23 cellular contexts compared by ENCODE assay signal in the genomic region with DNA sequence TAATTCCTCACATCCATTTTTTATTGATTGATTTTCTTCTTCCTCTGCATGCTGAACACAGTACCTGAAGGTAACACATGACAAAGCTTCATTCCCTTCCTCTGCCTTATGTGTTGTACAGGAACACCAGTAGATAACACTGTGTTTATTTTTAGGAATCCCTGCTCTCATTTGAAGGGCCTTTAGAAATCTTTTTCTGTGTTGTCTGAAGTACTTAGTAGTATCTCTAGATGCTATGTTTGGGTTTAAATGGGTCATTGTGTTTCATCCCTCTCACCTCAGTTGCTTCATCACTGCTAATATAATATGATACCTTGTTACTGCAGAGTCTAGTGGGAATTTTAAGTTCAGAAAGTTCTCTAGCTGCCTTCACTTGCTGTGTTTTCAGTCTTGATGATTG.
"Had no signal": no experiment of that assay in that cellular context is flagged by ENCODE, and none has a peak within 500 bp of the region (broad histone marks: within the 10 kb centered on the region; RNA-seq: fewer than 3 reads in every experiment).

No MANE protein-coding gene starts in this region.

- H3K9me3 Mint-ChIP-seq: dendritic cell treated with granulocyte-macrophage colony-stimulating factor and Interleukin-4, amounts not matched to agents 40 ng/mL and 50 ng/mL, for 4 days; memory B cell; natural killer cell; stimulated activated effector memory CD8-positive, alpha-beta T cell treated with anti-CD3 and anti-CD28 coated beads, Interleukin-12 subunit alpha, Interleukin-12 subunit beta, amount 100 ng/mL, for 72 hours had no signal

- H3K27ac ChIP-seq: colonic mucosa, ovary, right lobe of liver, stomach, thyroid gland, vagina had no signal

- H3K4me3 ChIP-seq: colonic mucosa, lung, ovary, right lobe of liver, smooth muscle cell, stomach, thyroid gland, vagina had no signal

- H3K27me3 Mint-ChIP-seq: dendritic cell treated with granulocyte-macrophage colony-stimulating factor and Interleukin-4, amounts not matched to agents 40 ng/mL and 50 ng/mL, for 4 days; memory B cell had no signal

- ATAC-seq: left colon; natural killer cell; right lobe of liver; stimulated activated effector memory CD8-positive, alpha-beta T cell treated with anti-CD3 and anti-CD28 coated beads, Interleukin-12 subunit alpha, Interleukin-12 subunit beta, amount 100 ng/mL, for 72 hours had no signal

- H3K36me3 ChIP-seq: ovary had no signal

- H3K4me1 ChIP-seq: colonic mucosa, stomach, thyroid gland, vagina had no signal

- H3K9me3 ChIP-seq: colonic mucosa, ovary, right lobe of liver, stomach, thyroid gland, vagina had no signal

- H3K27me3 ChIP-seq: colonic mucosa, ovary, right lobe of liver, stomach, thyroid gland, vagina had no signal

- H3K27ac Mint-ChIP-seq: dendritic cell treated with granulocyte-macrophage colony-stimulating factor and Interleukin-4, amounts not matched to agents 40 ng/mL and 50 ng/mL, for 4 days; memory B cell; natural killer cell; stimulated activated effector memory CD8-positive, alpha-beta T cell treated with anti-CD3 and anti-CD28 coated beads, Interleukin-12 subunit alpha, Interleukin-12 subunit beta, amount 100 ng/mL, for 72 hours had no signal

- H3K4me3 Mint-ChIP-seq: dendritic cell treated with granulocyte-macrophage colony-stimulating factor and Interleukin-4, amounts not matched to agents 40 ng/mL and 50 ng/mL, for 4 days; memory B cell; natural killer cell; stimulated activated effector memory CD8-positive, alpha-beta T cell treated with anti-CD3 and anti-CD28 coated beads, Interleukin-12 subunit alpha, Interleukin-12 subunit beta, amount 100 ng/mL, for 72 hours had no signal

- DNase-seq: colonic mucosa; effector memory CD4-positive, alpha-beta T cell; head of caudate nucleus; hippocampal formation; left colon; natural killer cell; occipital lobe; ovary; retina; right lobe of liver; stimulated activated CD4-positive, alpha-beta T cell treated with anti-CD3 and anti-CD28 coated beads, Interleukin-12 subunit alpha, Interleukin-12 subunit beta, amount 100 ng/mL, for 4 hours; stimulated activated CD4-positive, alpha-beta T cell treated with anti-CD3 and anti-CD28 coated beads, Interleukin-1b, Interleukin-23, amount 100 ng/mL, for 48 hours; stimulated activated CD4-positive, alpha-beta T cell treated with anti-CD3 and anti-CD28 coated beads, Interleukin-4, amount 100 ng/mL, for 24 hours; stimulated activated naive CD4-positive, alpha-beta T cell treated with Interleukin-2 at 50 U/mL for 16 hours; stomach; thyroid gland; trophoblast cell had no signal
